Comparison of ENCODE assay signal across 8 cellular contexts in the genomic region with DNA sequence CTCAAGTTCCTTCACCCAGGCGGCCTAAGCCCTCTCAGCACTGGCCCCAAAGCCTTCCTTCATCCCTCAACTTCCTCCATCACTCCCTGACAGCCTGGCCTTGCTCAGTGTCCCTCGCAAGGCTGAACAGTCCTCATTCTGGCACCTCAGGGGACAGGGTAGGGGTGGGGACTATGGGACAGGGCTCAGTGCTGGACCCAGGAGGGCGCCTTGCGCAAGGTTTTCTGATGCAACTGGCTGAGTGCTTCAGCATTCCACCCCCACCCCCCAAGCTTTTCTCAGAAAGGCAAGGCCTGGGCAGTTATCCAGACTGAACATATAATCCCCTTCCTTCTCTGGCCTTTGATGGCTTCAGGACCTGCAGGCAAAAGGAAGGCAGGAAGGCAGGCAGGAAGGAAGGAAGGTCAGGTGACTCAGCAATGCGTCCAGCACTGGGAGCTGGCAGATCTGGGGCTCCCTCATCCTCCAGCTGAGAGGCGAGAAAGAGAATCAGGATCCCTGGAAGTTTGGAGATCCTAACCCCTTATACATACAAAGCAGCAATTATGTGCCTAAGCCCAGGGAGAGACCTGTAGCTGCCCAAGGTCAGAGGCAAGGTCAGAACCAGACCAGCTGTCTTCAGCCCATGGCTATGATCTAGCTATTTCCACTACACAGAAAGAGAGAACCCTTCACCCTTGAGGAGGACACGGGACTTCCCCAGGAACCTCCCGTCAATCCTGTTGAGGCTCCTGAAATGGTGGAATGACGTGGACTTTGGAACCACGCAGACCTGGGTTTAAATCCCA. TPM values are rescaled to one million over a fixed set of nuclear protein-coding genes. Genes with fewer than 3 reads are reported as not detected.
DNase-seq lines count a peak whose midpoint lies in the region; ATAC-seq and TF ChIP-seq lines count a peak whose summit lies in the region.

No MANE protein-coding gene starts in this region.

- TF ChIP-seq CTCF in AG10803 (conservative IDR thresholded peaks at IDR 0.05; ENCODE audit: low read length) (no peak), GM10248 (IDR thresholded peaks at IDR 0.05; ENCODE audit: control extremely low read depth, extremely low read depth, low read depth, missing control alignments) (no peak)
- TF ChIP-seq CTCF in activated CD8-positive, alpha-beta T cell treated with anti-CD3 and anti-CD28 coated beads for 36 hours (IDR thresholded peaks at IDR 0.05): no peak

- H3K27me3 ChIP-seq in HUES6 (ENCODE audit: control insufficient read depth, insufficient read depth, low read length) (no peaks in the 10 kb centered on the region), aorta (ENCODE audit: control insufficient read depth in 1 of 2, insufficient read depth in 2 of 2, low read length in 1 of 2) (no peaks in the 10 kb centered on the region)

- no peaks in the 10 kb centered on the region for H3K36me3 Mint-ChIP-seq in activated CD8-positive, alpha-beta T cell treated with anti-CD3 and anti-CD28 coated beads for 36 hours (ENCODE audit: low read depth)

- peak overlapping the region; percentile 30 for H3K27ac Mint-ChIP-seq in activated CD8-positive, alpha-beta T cell treated with anti-CD3 and anti-CD28 coated beads for 36 hours

- in situ Hi-C loops in G401 (cut with HindIII; ENCODE audit: low sequenced_read_pairs): no loop called here

- intact Hi-C loops in activated CD8-positive, alpha-beta T cell treated with anti-CD3 and anti-CD28 coated beads for 36 hours (cut with micrococcal nuclease): no loop called here
- intact Hi-C loops in aorta (cut with DNase I): no loop called here

- peaks cover 21% of the 10 kb centered on the region for H3K4me1 Mint-ChIP-seq in activated CD8-positive, alpha-beta T cell treated with anti-CD3 and anti-CD28 coated beads for 36 hours (ENCODE audit: low read depth)

- H3K4me1 ChIP-seq in HUES6 (ENCODE audit: control insufficient read depth, insufficient read depth, low read length) (peaks cover 10% of the 10 kb centered on the region), aorta (ENCODE audit: control insufficient read depth in 1 of 2, insufficient read depth in 2 of 2, low read length in 2 of 2) (no peaks in the 10 kb centered on the region)

- H3K4me3 ChIP-seq in AG10803 (ENCODE audit: low read length): no peak overlapping the region
- H3K4me3 ChIP-seq in HUES6 (ENCODE audit: low read depth, low read length): no peak overlapping the region
- no peak overlapping the region for H3K4me3 ChIP-seq in aorta (ENCODE audit: low read length in 2 of 2)

- H3K4me3 Mint-ChIP-seq in activated CD8-positive, alpha-beta T cell treated with anti-CD3 and anti-CD28 coated beads for 36 hours: no peak overlapping the region

- H3K36me3 ChIP-seq in HUES6 (ENCODE audit: control insufficient read depth, insufficient read depth, low read length): no peaks in the 10 kb centered on the region
- H3K36me3 ChIP-seq in aorta (ENCODE audit: control insufficient read depth in 1 of 2, insufficient read depth in 2 of 2, low read length in 1 of 2): no peaks in the 10 kb centered on the region

- WGBS in aorta, 2 donors: 79 to 90% methylated on average over 10 of the region's 10 CpGs

- peak; percentile 93 for DNase-seq in AG10803 (ENCODE audit: low read depth)
- DNase-seq in activated CD8-positive, alpha-beta T cell treated with anti-CD3 and anti-CD28 coated beads for 36 hours: no peak
- DNase-seq in iris pigment epithelial cell (ENCODE audit: low read depth): peak; percentile 94
- peak; percentile 72 to 86 for DNase-seq in aorta
- no peak for DNase-seq in G401 (ENCODE audit: low spot score)
- DNase-seq in GM10248 (ENCODE audit: extremely low spot score): no peak

- H3K27ac ChIP-seq in HUES6 (ENCODE audit: low read depth, low read length) (no peak overlapping the region), aorta (ENCODE audit: low read depth in 1 of 2, low read length in 2 of 2) (no peak overlapping the region)

- peak; percentile 28 for ATAC-seq in activated CD8-positive, alpha-beta T cell treated with anti-CD3 and anti-CD28 coated beads for 36 hours
- peak; percentile 59 for ATAC-seq in aorta (ENCODE audit: low FRiP score)
- no peak for ATAC-seq in HG03342 (IDR thresholded peaks at IDR 0.05; ENCODE audit: unreplicated experiment)

- H3K9ac ChIP-seq in HUES6 (ENCODE audit: low read length): peak overlapping the region; percentile 10

- CTCF ChIA-PET in activated CD8-positive, alpha-beta T cell treated with anti-CD3 and anti-CD28 coated beads for 36 hours (lab: Charles Lee): interaction anchor here (1.0 to 1.7 kb wide), 4 partner anchors 10 to 296 kb away, joined by 3 to 9 read pairs (median 4); no protein-coding TSS in a partner anchor
- CTCF ChIA-PET in GM10248 (lab: Yijun Ruan, JAX): interaction anchor here (1.0 to 9.9 kb wide), 9 partner anchors 8 to 295 kb away, joined by 3 to 74 read pairs (median 4); a partner anchor contains a TSS

- H3K9me3 ChIP-seq in HUES6 (ENCODE audit: control insufficient read depth, insufficient read depth, low read depth, low read length) (no peaks in the 10 kb centered on the region), aorta (ENCODE audit: control insufficient read depth, low read length) (no peaks in the 10 kb centered on the region)

- peaks cover 1% of the 10 kb centered on the region for H3K27me3 Mint-ChIP-seq in activated CD8-positive, alpha-beta T cell treated with anti-CD3 and anti-CD28 coated beads for 36 hours

- POLR2A ChIA-PET in activated CD8-positive, alpha-beta T cell treated with anti-CD3 and anti-CD28 coated beads for 36 hours (lab: Charles Lee): interaction anchor here (1.1 to 1.2 kb wide), 4 partner anchors 8 to 17 kb away, joined by 3 to 5 read pairs (median 4); a partner anchor contains a TSS
- POLR2A ChIA-PET in GM10248 (lab: Yijun Ruan, JAX): interaction anchor here (0.6 kb wide), 1 partner anchor 17 kb away, joined by 4 read pairs; no protein-coding TSS in a partner anchor

- no peaks in the 10 kb centered on the region for H3K9me3 Mint-ChIP-seq in activated CD8-positive, alpha-beta T cell treated with anti-CD3 and anti-CD28 coated beads for 36 hours

RNA-seq across cellular contexts. Expression of a gene that starts 8.6 kb away (rescaled TPM):
- total RNA-seq in activated CD8-positive, alpha-beta T cell treated with anti-CD3 and anti-CD28 coated beads for 36 hours: 10 to 100 TPM; 59.5 to 62.5 TPM
- total RNA-seq in aorta: 1 to 10 TPM; 2.9 to 3.7 TPM
- polyA plus RNA-seq in aorta: 1 to 10 TPM; 2.0 to 3.1 TPM
- total RNA-seq in G401 (2014; rRNA removed; shearing (Covaris generic)): 12.9 and 15.6 TPM in 2 replicates

RNA-seq across cellular contexts. Expression of a gene that starts 25.0 kb away (rescaled TPM):
- 1 to 10 TPM; 8.0 to 8.7 TPM for total RNA-seq in activated CD8-positive, alpha-beta T cell treated with anti-CD3 and anti-CD28 coated beads for 36 hours
- total RNA-seq in aorta: 10 to 100 TPM; 31.0 to 38.0 TPM
- 10 to 100 TPM; 12.0 to 40.6 TPM for polyA plus RNA-seq in aorta
- total RNA-seq in G401 (2014; rRNA removed; shearing (Covaris generic)): 65.9 and 70.0 TPM in 2 replicates

RNA-seq across cellular contexts. Expression of a gene that starts 36.1 kb away (rescaled TPM):
- 100 to 1,000 TPM; 122 to 130 TPM for total RNA-seq in activated CD8-positive, alpha-beta T cell treated with anti-CD3 and anti-CD28 coated beads for 36 hours
- total RNA-seq in aorta: 10 to 100 TPM; 52.8 to 70.0 TPM
- 100 to 1,000 TPM in 1 of 2 donors, 10 to 100 TPM in 1; 64.1 to 118 TPM for polyA plus RNA-seq in aorta
- total RNA-seq in G401 (2014; rRNA removed; shearing (Covaris generic)): 52.4 and 58.5 TPM in 2 replicates

RNA-seq across cellular contexts. Expression of a gene that starts 46.6 kb away (rescaled TPM):
- total RNA-seq in activated CD8-positive, alpha-beta T cell treated with anti-CD3 and anti-CD28 coated beads for 36 hours: 10 to 100 TPM; 12.8 to 13.0 TPM
- total RNA-seq in aorta: 10 to 100 TPM in 1 of 2 donors, 1 to 10 TPM in 1; 6.1 to 12.5 TPM
- 1 to 10 TPM; 1.5 to 4.2 TPM for polyA plus RNA-seq in aorta
- 9.6 and 12.4 TPM in 2 replicates for total RNA-seq in G401 (2014; rRNA removed; shearing (Covaris generic))

Comparison
In these comparisons a context has a peak if more than half of its experiments do, and no peak if none do; other contexts are left out.
1. DNase-seq: peak in AG10803 (single experiment), iris pigment epithelial cell (single experiment) and aorta (2 of 2); none in activated CD8-positive, alpha-beta T cell treated with anti-CD3 and anti-CD28 coated beads for 36 hours (single experiment), G401 (single experiment) and GM10248 (single experiment).